8 cellular contexts compared by ENCODE assay signal in genomic region chr4:139208404-139208945, GRCh38. TPM values are rescaled to one million over a fixed set of nuclear protein-coding genes. Genes with fewer than 3 reads are reported as not detected.
DNase-seq lines count a peak whose midpoint lies in the region; ATAC-seq, FAIRE-seq and TF ChIP-seq lines count a peak whose summit lies in the region.

No MANE protein-coding gene starts in this region.

- no peaks in the 10 kb centered on the region for H4K20me1 ChIP-seq in IMR-90 (ENCODE audit: insufficient read depth, low read length)

- POLR2A ChIA-PET in IMR-90 (lab: Charles Lee; ENCODE audit: unreplicated experiment) (no interaction called here), MCF 10A (lab: Yijun Ruan, JAX) (interaction anchor here (0.7 to 2.1 kb wide), 4 partner anchors 16 to 33 kb away, joined by 3 to 10 read pairs (median 5); partner anchors contain the start of gene ELF2)

- H3K56ac ChIP-seq in IMR-90 (ENCODE audit: extremely low read depth, insufficient read depth, low read length) = no peak overlapping the region

- no peak overlapping the region for H2AK5ac ChIP-seq in IMR-90 (ENCODE audit: low read depth, low read length)

- no peaks in the 10 kb centered on the region for H3K36me3 ChIP-seq in IMR-90 (ENCODE audit: control insufficient read depth, insufficient read depth, low read length)

- H3K9me1 ChIP-seq in IMR-90 (ENCODE audit: insufficient read depth, low read length) = no peaks in the 10 kb centered on the region

- no peak overlapping the region for H3K4me2 ChIP-seq in IMR-90 (ENCODE audit: low read depth, low read length)

- peak overlapping the region; percentile 69; the same call in 1 of the 2 replicates for H3K4ac ChIP-seq in IMR-90 (ENCODE audit: low read depth, low read length)

- H2AK9ac ChIP-seq in IMR-90 (replicated peaks; ENCODE audit: low read depth, low read length, poor library complexity) = no peak overlapping the region

- ATAC-seq in IMR-90 (ENCODE audit: low read depth) (peak; percentile 40), GM18867 (IDR thresholded peaks at IDR 0.05; ENCODE audit: unreplicated experiment) (no peak)
- peak; percentile 70 to 83 for ATAC-seq in natural killer cell treated with Interleukin-12 subunit alpha and Interleukin-12 subunit beta and Interleukin-15 and Interleukin-18, amount 100 ng/mL, for 72 hours

- no peak overlapping the region for H2BK15ac ChIP-seq in IMR-90 (ENCODE audit: low read depth, low read length)

- TF ChIP-seq CTCF in IMR-90 (conservative IDR thresholded peaks at IDR 0.05; ENCODE audit: low read depth, low read length) (no peak), MCF 10A (IDR thresholded peaks at IDR 0.05; ENCODE audit: unreplicated experiment) (no peak), dorsolateral prefrontal cortex (IDR thresholded peaks at IDR 0.05 in 54 of 56, conservative IDR thresholded peaks at IDR 0.05 in 2 of 56; ENCODE audit: low read depth in 1 of 56, partially characterized antibody in 56 of 56) (no peak)

- no peak overlapping the region for H4K91ac ChIP-seq in IMR-90 (ENCODE audit: insufficient read depth, low read depth, low read length)

- WGBS in IMR-90 (ENCODE audit: extremely low coverage in 2 of 2, insufficient read length in 1 of 2), 2 experiments = no CpG with 5 or more reads among the region's 3 CpGs

- no peaks in the 10 kb centered on the region for H3K27me3 Mint-ChIP-seq in MCF 10A (ENCODE audit: insufficient read depth, unreplicated experiment)
- no peaks in the 10 kb centered on the region for H3K27me3 Mint-ChIP-seq in natural killer cell treated with Interleukin-12 subunit alpha and Interleukin-12 subunit beta and Interleukin-15 and Interleukin-18, amount 100 ng/mL, for 72 hours

- peaks cover 12% of the 10 kb centered on the region for H3K4me1 Mint-ChIP-seq in MCF 10A (ENCODE audit: insufficient read depth, unreplicated experiment)
- H3K4me1 Mint-ChIP-seq in natural killer cell treated with Interleukin-12 subunit alpha and Interleukin-12 subunit beta and Interleukin-15 and Interleukin-18, amount 100 ng/mL, for 72 hours (ENCODE audit: low read depth in 2 of 2) = peaks cover 0 to 7% of the 10 kb centered on the region in 2 donors

- TF ChIP-seq RAD21 in IMR-90 (IDR thresholded peaks at IDR 0.05; ENCODE audit: low read length) = no peak

- H3K27ac ChIP-seq in IMR-90 (ENCODE audit: insufficient read depth, low read length) (peak overlapping the region; percentile 22; the same call in 1 of the 2 replicates), dorsolateral prefrontal cortex (peak overlapping the region in 20 of 59 donors; percentile 1 to 73 (median 54))

- DNase-seq in GF-D8 (lab: John Stamatoyannopoulos, UW) (peak; percentile 97), IMR-90 (peak; percentile 91), MCF 10A (ENCODE audit: unreplicated experiment) (peak; percentile 93), dorsolateral prefrontal cortex (no peak), HTR-8/SVneo (ENCODE audit: insufficient read length, low spot score) (no peak)
- no peak for DNase-seq in natural killer cell treated with Interleukin-12 subunit alpha and Interleukin-12 subunit beta and Interleukin-15 and Interleukin-18, amount 100 ng/mL, for 72 hours (ENCODE audit: low spot score)
- DNase-seq in stimulated activated CD4-positive, alpha-beta T cell treated with anti-CD3 and anti-CD28 coated beads, Interleukin-4, amount 100 ng/mL, for 4 hours = no peak

- no peak overlapping the region for H3K14ac ChIP-seq in IMR-90 (replicated peaks; ENCODE audit: low read depth, low read length)

- no peaks in the 10 kb centered on the region for H3K9me3 ChIP-seq in IMR-90 (ENCODE audit: control insufficient read depth, insufficient read depth, low read length)

- H3K36me3 Mint-ChIP-seq in MCF 10A (ENCODE audit: insufficient read depth, unreplicated experiment) = peaks cover 2% of the 10 kb centered on the region
- no peaks in the 10 kb centered on the region for H3K36me3 Mint-ChIP-seq in natural killer cell treated with Interleukin-12 subunit alpha and Interleukin-12 subunit beta and Interleukin-15 and Interleukin-18, amount 100 ng/mL, for 72 hours

- no peak overlapping the region for H2BK5ac ChIP-seq in IMR-90 (ENCODE audit: low read depth, low read length, poor library complexity, severe bottlenecking)

- no peak overlapping the region; the same call in 1 of the 2 replicates for H3K23ac ChIP-seq in IMR-90 (ENCODE audit: low read depth, low read length)

- H3K4me1 ChIP-seq in IMR-90 (ENCODE audit: control insufficient read depth, insufficient read depth, low read length) = 0 out of 2 replicates have a peak, but pooled peaks cover 2% of the 10 kb centered on the region

- H3K4me3 Mint-ChIP-seq in MCF 10A (ENCODE audit: unreplicated experiment) = no peak overlapping the region
- H3K4me3 Mint-ChIP-seq in natural killer cell treated with Interleukin-12 subunit alpha and Interleukin-12 subunit beta and Interleukin-15 and Interleukin-18, amount 100 ng/mL, for 72 hours = no peak overlapping the region

- H3K9me3 Mint-ChIP-seq in MCF 10A (ENCODE audit: unreplicated experiment) = no peaks in the 10 kb centered on the region
- no peaks in the 10 kb centered on the region for H3K9me3 Mint-ChIP-seq in natural killer cell treated with Interleukin-12 subunit alpha and Interleukin-12 subunit beta and Interleukin-15 and Interleukin-18, amount 100 ng/mL, for 72 hours

- no peak overlapping the region; the same call in 1 of the 2 replicates for H4K5ac ChIP-seq in IMR-90 (ENCODE audit: low read depth, low read length)

- dilution Hi-C loops in IMR-90 (cut with HindIII; ENCODE audit: low sequenced_read_pairs, unreplicated experiment) = no loop called here

- H3K4me3 ChIP-seq in IMR-90 (ENCODE audit: insufficient read depth, low read depth, low read length) (no peak overlapping the region), dorsolateral prefrontal cortex (peak overlapping the region in 1 of 59 donors; percentile 3)

- BruUV-seq in IMR-90 (replicated peaks; lab: Mats Ljungman, UMichigan) = no TSS peak
- no TSS peak for BruUV-seq in MCF 10A (replicated peaks; lab: Mats Ljungman, UMichigan)

- H3K18ac ChIP-seq in IMR-90 (ENCODE audit: low read depth, low read length) = no peak overlapping the region

- in situ Hi-C loops in IMR-90 (cut with MboI; ENCODE audit: low sequenced_read_pairs) = no loop called here

- no peak overlapping the region for H4K8ac ChIP-seq in IMR-90 (ENCODE audit: low read depth in 2 of 2, low read length in 2 of 2)

- H3K27me3 ChIP-seq in IMR-90 (ENCODE audit: control insufficient read depth, insufficient read depth, low read length) (no peaks in the 10 kb centered on the region), dorsolateral prefrontal cortex (no peaks in the 10 kb centered on the region)

- no peak overlapping the region for H2AFZ ChIP-seq in IMR-90 (replicated peaks; ENCODE audit: low read length, poor library complexity)

- no peaks in the 10 kb centered on the region for H3K79me1 ChIP-seq in IMR-90 (ENCODE audit: low read depth in 1 of 2, low read length in 2 of 2)

- no peak overlapping the region for H2BK120ac ChIP-seq in IMR-90 (ENCODE audit: low read depth, low read length)

- H2BK20ac ChIP-seq in IMR-90 (ENCODE audit: low read depth, low read length) = no peak overlapping the region

- no peak for TF ChIP-seq POLR2A in IMR-90 (IDR thresholded peaks at IDR 0.05; ENCODE audit: low read depth, low read length)

- FAIRE-seq in HTR-8/SVneo (lab: Jason Lieb, UNC) = no peak

- H3K27ac Mint-ChIP-seq in MCF 10A (ENCODE audit: low read depth, unreplicated experiment) = peak overlapping the region; percentile 74
- H3K27ac Mint-ChIP-seq in natural killer cell treated with Interleukin-12 subunit alpha and Interleukin-12 subunit beta and Interleukin-15 and Interleukin-18, amount 100 ng/mL, for 72 hours = peak overlapping the region in 1 of 2 donors; percentile 48

- CTCF ChIA-PET in IMR-90 (lab: Yijun Ruan, JAX) = no interaction called here
- CTCF ChIA-PET in MCF 10A (lab: Yijun Ruan, JAX) = interaction anchor here (0.6 to 0.8 kb wide), 3 partner anchors 30 to 185 kb away, joined by 3 to 7 read pairs (median 5); no protein-coding TSS in a partner anchor

- no peak overlapping the region for H3K9ac ChIP-seq in IMR-90 (ENCODE audit: low read depth, low read length)

- intact Hi-C loops in IMR-90 (cut with micrococcal nuclease) = loop anchor here (10.0 kb wide), 1 partner anchor 356 kb away; no protein-coding TSS in a partner anchor
- intact Hi-C loops in MCF 10A (cut with micrococcal nuclease) = no loop called here
- intact Hi-C loops in dorsolateral prefrontal cortex (cut with DNase I) = no loop called here

TF ChIP-seq in IMR-90, 13 proteins besides CTCF, POLR2A, EP300 and RAD21:
- TF ChIP-seq RCOR1 (IDR thresholded peaks at IDR 0.05; ENCODE audit: insufficient replicate concordance, low read length) (no peak), CHD1 (IDR thresholded peaks at IDR 0.05; ENCODE audit: low read depth, low read length) (no peak), CEBPB (IDR thresholded peaks at IDR 0.05; ENCODE audit: low read depth, low read length) (peak; percentile 63)

RNA-seq across cellular contexts. Expression of gene ELF2, which starts 31.5 kb away (rescaled TPM):
- total RNA-seq in IMR-90 (2012; rRNA removed) (37.8 and 42.3 TPM in 2 replicates), MCF 10A (2022) (26.5 and 28.7 TPM in 2 replicates), dorsolateral prefrontal cortex (10 to 100 TPM; 38.1 to 99.4 (median 57.7) TPM)
- 13.7 and 14.5 TPM in 2 replicates for polyA plus RNA-seq in IMR-90 (2012; rRNA removed)
- 5.0 TPM in 2 replicates for polyA plus RNA-seq in IMR-90 (2012; cell fraction: cytosol; rRNA removed)
- polyA plus RNA-seq in IMR-90 (2012; cell fraction: nucleus; rRNA removed; ENCODE audit: low replicate concordance) = 7.6 and 32.0 TPM in 2 replicates
- 10 to 100 TPM; 39.7 to 46.2 TPM for total RNA-seq in natural killer cell treated with Interleukin-12 subunit alpha and Interleukin-12 subunit beta and Interleukin-15 and Interleukin-18, amount 100 ng/mL, for 72 hours

Comparison
In these comparisons a context has a peak if more than half of its experiments do, and no peak if none do; other contexts are left out.
1. DNase-seq: peak in GF-D8 (single experiment), IMR-90 (single experiment) and MCF 10A (single experiment); none in natural killer cell treated with Interleukin-12 subunit alpha and Interleukin-12 subunit beta and Interleukin-15 and Interleukin-18, amount 100 ng/mL, for 72 hours (single experiment), dorsolateral prefrontal cortex (0 of 10), stimulated activated CD4-positive, alpha-beta T cell treated with anti-CD3 and anti-CD28 coated beads, Interleukin-4, amount 100 ng/mL, for 4 hours (0 of 2) and HTR-8/SVneo (single experiment).